In the genomic region with DNA sequence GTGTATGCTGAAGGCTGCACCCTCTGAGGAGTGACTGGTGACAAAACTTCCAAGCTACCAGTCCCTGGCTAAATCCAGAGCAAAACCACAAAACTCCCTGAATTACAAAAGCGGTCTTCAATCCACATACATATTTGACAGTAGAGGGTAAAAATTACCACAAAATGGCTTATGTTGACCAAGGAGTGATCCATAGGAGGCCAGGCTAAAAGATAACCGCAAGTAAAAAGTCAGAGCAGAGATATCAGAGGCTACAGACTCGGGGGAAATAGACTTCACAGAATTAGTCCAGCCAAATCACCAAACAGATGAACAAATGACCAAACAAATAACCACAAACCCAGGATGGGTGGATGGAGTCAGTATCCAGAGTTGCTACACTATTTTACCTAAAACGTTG, we compare ENCODE assay signal across 1 cellular context.
TF ChIP-seq lines count a peak whose summit lies in the region.

No MANE protein-coding gene starts in this region.

TF ChIP-seq in GM23338, 12 proteins besides CTCF, POLR2A, EP300 and RAD21:
- TF ChIP-seq, protein P1, sequence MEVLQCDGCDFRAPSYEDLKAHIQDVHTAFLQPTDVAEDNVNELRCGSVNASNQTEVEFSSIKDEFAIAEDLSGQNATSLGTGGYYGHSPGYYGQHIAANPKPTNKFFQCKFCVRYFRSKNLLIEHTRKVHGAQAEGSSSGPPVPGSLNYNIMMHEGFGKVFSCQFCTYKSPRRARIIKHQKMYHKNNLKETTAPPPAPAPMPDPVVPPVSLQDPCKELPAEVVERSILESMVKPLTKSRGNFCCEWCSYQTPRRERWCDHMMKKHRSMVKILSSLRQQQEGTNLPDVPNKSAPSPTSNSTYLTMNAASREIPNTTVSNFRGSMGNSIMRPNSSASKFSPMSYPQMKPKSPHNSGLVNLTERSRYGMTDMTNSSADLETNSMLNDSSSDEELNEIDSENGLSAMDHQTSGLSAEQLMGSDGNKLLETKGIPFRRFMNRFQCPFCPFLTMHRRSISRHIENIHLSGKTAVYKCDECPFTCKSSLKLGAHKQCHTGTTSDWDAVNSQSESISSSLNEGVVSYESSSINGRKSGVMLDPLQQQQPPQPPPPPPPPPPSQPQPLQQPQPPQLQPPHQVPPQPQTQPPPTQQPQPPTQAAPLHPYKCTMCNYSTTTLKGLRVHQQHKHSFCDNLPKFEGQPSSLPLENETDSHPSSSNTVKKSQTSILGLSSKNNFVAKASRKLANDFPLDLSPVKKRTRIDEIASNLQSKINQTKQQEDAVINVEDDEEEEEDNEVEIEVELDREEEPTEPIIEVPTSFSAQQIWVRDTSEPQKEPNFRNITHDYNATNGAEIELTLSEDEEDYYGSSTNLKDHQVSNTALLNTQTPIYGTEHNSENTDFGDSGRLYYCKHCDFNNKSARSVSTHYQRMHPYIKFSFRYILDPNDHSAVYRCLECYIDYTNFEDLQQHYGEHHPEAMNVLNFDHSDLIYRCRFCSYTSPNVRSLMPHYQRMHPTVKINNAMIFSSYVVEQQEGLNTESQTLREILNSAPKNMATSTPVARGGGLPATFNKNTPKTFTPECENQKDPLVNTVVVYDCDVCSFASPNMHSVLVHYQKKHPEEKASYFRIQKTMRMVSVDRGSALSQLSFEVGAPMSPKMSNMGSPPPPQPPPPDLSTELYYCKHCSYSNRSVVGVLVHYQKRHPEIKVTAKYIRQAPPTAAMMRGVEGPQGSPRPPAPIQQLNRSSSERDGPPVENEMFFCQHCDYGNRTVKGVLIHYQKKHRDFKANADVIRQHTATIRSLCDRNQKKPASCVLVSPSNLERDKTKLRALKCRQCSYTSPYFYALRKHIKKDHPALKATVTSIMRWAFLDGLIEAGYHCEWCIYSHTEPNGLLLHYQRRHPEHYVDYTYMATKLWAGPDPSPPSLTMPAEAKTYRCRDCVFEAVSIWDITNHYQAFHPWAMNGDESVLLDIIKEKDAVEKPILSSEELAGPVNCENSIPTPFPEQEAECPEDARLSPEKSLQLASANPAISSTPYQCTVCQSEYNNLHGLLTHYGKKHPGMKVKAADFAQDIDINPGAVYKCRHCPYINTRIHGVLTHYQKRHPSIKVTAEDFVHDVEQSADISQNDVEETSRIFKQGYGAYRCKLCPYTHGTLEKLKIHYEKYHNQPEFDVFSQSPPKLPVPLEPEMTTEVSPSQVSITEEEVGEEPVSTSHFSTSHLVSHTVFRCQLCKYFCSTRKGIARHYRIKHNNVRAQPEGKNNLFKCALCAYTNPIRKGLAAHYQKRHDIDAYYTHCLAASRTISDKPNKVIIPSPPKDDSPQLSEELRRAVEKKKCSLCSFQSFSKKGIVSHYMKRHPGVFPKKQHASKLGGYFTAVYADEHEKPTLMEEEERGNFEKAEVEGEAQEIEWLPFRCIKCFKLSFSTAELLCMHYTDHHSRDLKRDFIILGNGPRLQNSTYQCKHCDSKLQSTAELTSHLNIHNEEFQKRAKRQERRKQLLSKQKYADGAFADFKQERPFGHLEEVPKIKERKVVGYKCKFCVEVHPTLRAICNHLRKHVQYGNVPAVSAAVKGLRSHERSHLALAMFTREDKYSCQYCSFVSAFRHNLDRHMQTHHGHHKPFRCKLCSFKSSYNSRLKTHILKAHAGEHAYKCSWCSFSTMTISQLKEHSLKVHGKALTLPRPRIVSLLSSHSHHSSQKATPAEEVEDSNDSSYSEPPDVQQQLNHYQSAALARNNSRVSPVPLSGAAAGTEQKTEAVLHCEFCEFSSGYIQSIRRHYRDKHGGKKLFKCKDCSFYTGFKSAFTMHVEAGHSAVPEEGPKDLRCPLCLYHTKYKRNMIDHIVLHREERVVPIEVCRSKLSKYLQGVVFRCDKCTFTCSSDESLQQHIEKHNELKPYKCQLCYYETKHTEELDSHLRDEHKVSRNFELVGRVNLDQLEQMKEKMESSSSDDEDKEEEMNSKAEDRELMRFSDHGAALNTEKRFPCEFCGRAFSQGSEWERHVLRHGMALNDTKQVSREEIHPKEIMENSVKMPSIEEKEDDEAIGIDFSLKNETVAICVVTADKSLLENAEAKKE (CRISPR knock-in tag; IDR thresholded peaks at IDR 0.05) = no peak
- TF ChIP-seq, protein P2, sequence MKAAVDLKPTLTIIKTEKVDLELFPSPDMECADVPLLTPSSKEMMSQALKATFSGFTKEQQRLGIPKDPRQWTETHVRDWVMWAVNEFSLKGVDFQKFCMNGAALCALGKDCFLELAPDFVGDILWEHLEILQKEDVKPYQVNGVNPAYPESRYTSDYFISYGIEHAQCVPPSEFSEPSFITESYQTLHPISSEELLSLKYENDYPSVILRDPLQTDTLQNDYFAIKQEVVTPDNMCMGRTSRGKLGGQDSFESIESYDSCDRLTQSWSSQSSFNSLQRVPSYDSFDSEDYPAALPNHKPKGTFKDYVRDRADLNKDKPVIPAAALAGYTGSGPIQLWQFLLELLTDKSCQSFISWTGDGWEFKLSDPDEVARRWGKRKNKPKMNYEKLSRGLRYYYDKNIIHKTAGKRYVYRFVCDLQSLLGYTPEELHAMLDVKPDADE (IDR thresholded peaks at IDR 0.05) = no peak
- TF ChIP-seq ZNF114 (CRISPR knock-in tag; IDR thresholded peaks at IDR 0.05) (no peak), EZH2 (IDR thresholded peaks at IDR 0.05; ENCODE audit: low read depth, unreplicated experiment) (no peak), NANOG (IDR thresholded peaks at IDR 0.05; ENCODE audit: borderline replicate concordance) (no peak), POLR2AphosphoS5 (IDR thresholded peaks at IDR 0.05; ENCODE audit: low read depth) (no peak), EZH2phosphoT487 (IDR thresholded peaks at IDR 0.05; ENCODE audit: unreplicated experiment) (no peak), STAT1 (IDR thresholded peaks at IDR 0.05; ENCODE audit: unreplicated experiment) (no peak), JUNB (IDR thresholded peaks at IDR 0.05; ENCODE audit: unreplicated experiment) (no peak), REST (IDR thresholded peaks at IDR 0.05; ENCODE audit: unreplicated experiment) (no peak)
